19 cellular contexts compared by ENCODE assay signal in genomic region chr2:238811765-238812164, GRCh38. TPM values are rescaled to one million over a fixed set of nuclear protein-coding genes. Genes with fewer than 3 reads are reported as not detected.
DNase-seq lines count a peak whose midpoint lies in the region; ATAC-seq and TF ChIP-seq lines count a peak whose summit lies in the region.
"Had no signal": no experiment of that assay in that cellular context is flagged by ENCODE, and none has a peak within 500 bp of the region (broad histone marks: within the 10 kb centered on the region; RNA-seq: fewer than 3 reads in every experiment).

No MANE protein-coding gene starts in this region.

- TF ChIP-seq CTCF in breast epithelium (IDR thresholded peaks at IDR 0.05) = no peak
- TF ChIP-seq CTCF in mammary epithelial cell (conservative IDR thresholded peaks at IDR 0.05 in 1 of 2, IDR thresholded peaks at IDR 0.05 in 1 of 2; ENCODE audit: extremely low read depth in 1 of 2, insufficient read depth in 1 of 2, low read depth in 1 of 2, low read length in 2 of 2) = no peak
- no peak for TF ChIP-seq CTCF in fibroblast of villous mesenchyme (IDR thresholded peaks at IDR 0.05; ENCODE audit: insufficient read depth, low read depth, low read length)

- H3K27ac ChIP-seq in breast epithelium = peak overlapping the region; percentile 19 to 74
- no peak overlapping the region for H3K27ac ChIP-seq in mammary epithelial cell (ENCODE audit: insufficient read depth, low read depth, low read length)
- H3K27ac ChIP-seq: KMS-11 had no signal

- POLR2A ChIA-PET in HEK293T (lab: Yijun Ruan, JAX) = no interaction called here

- ATAC-seq in HG03095 (IDR thresholded peaks at IDR 0.05; ENCODE audit: unreplicated experiment) = no peak
- ATAC-seq: PC-3, Right ventricle myocardium inferior had no signal

- no TSS peak for BruUV-seq in mammary epithelial cell (replicated peaks; lab: Mats Ljungman, UMichigan)

- intact Hi-C loops in breast epithelium (cut with DNase I; ENCODE audit: low total_unique reads) (no loop called here), mammary epithelial cell (cut with micrococcal nuclease) (no loop called here)

- no peak overlapping the region for H3K4me2 ChIP-seq in mammary epithelial cell (ENCODE audit: insufficient read depth, low read depth, low read length)
- H3K4me2 ChIP-seq: KMS-11, SK-N-SH had no signal

- DNase-seq in breast epithelium (ENCODE audit: low spot score in 2 of 2) (no peak), mammary epithelial cell (no peak), RPMI7951 (ENCODE audit: low read depth) (peak; percentile 76), fibroblast of villous mesenchyme (ENCODE audit: low read depth) (peak; percentile 72), HEK293T (ENCODE audit: extremely low spot score) (no peak), cerebellar cortex (ENCODE audit: low spot score) (no peak)
- no peak for DNase-seq in activated CD8-positive, alpha-beta memory T cell treated with anti-CD3 and anti-CD28 coated beads, Interleukin-2, amount 50 U/mL, for 4 hours
- DNase-seq: 8988T; CD8-positive, alpha-beta memory T cell; H9; NCI-H1092 treated with DMSO at 0.1 percent for 48 hours; NCI-H1694; NCI-H748 treated with DMSO at 0.1 percent for 48 hours; PC-3; SK-N-SH had no signal

- H3K4me1 ChIP-seq in breast epithelium (no peaks in the 10 kb centered on the region), mammary epithelial cell (ENCODE audit: insufficient read depth, low read length) (no peaks in the 10 kb centered on the region)

- H4K20me1 ChIP-seq in mammary epithelial cell (ENCODE audit: insufficient read depth, low read length) = no peaks in the 10 kb centered on the region

- no peak overlapping the region for H2AFZ ChIP-seq in mammary epithelial cell (ENCODE audit: low read depth, low read length)

- H3K4me3 ChIP-seq in breast epithelium = peak overlapping the region in 2 of 3 donors; percentile 8 to 15
- H3K4me3 ChIP-seq in mammary epithelial cell (replicated peaks in 1 of 3; ENCODE audit: insufficient read depth in 1 of 3, low read depth in 2 of 3, low read length in 3 of 3) = no peak overlapping the region
- H3K4me3 ChIP-seq in fibroblast of villous mesenchyme (ENCODE audit: low read depth, low read length) = no peak overlapping the region

- TF ChIP-seq POLR2A in breast epithelium (IDR thresholded peaks at IDR 0.05) = no peak

- H3K9me3 ChIP-seq in breast epithelium (peaks cover 5 to 14% of the 10 kb centered on the region in 2 donors), mammary epithelial cell (replicated peaks; ENCODE audit: insufficient read depth, low read length) (peaks cover 6% of the 10 kb centered on the region)
- H3K9me3 ChIP-seq: SK-N-SH had no signal

- 98% methylated on average over 4 of the region's 5 CpGs for WGBS in mammary epithelial cell (ENCODE audit: low coverage, missing lambda C conversion rate)

- H3K9ac ChIP-seq in mammary epithelial cell (ENCODE audit: insufficient read depth, low read length) = no peak overlapping the region
- H3K9ac ChIP-seq: KMS-11, SK-N-SH had no signal

- in situ Hi-C loops in mammary epithelial cell (cut with MboI; ENCODE audit: low sequenced_read_pairs in 2 of 2) = no loop called here

- CTCF ChIA-PET in mammary epithelial cell (lab: Charles Lee; ENCODE audit: low non-redundant PET) = no interaction called here
- CTCF ChIA-PET in HEK293T (lab: Yijun Ruan, JAX) = no interaction called here

- H3K27me3 ChIP-seq in breast epithelium (no peaks in the 10 kb centered on the region), mammary epithelial cell (ENCODE audit: insufficient read depth, low read length) (no peaks in the 10 kb centered on the region)

- dilution Hi-C loops in mammary epithelial cell (cut with HindIII; ENCODE audit: low sequenced_read_pairs) = loop anchor here (5.0 kb wide), 1 partner anchor 86 kb away; no protein-coding TSS in a partner anchor

- no peaks in the 10 kb centered on the region for H3K79me2 ChIP-seq in mammary epithelial cell (ENCODE audit: insufficient read depth, low read length)

- no peaks in the 10 kb centered on the region for H3K36me3 ChIP-seq in breast epithelium
- no peaks in the 10 kb centered on the region for H3K36me3 ChIP-seq in mammary epithelial cell (ENCODE audit: insufficient read depth, low read length)

TF ChIP-seq in HEK293T, 16 proteins besides CTCF, POLR2A, EP300 and RAD21:
- TF ChIP-seq, protein P1, sequence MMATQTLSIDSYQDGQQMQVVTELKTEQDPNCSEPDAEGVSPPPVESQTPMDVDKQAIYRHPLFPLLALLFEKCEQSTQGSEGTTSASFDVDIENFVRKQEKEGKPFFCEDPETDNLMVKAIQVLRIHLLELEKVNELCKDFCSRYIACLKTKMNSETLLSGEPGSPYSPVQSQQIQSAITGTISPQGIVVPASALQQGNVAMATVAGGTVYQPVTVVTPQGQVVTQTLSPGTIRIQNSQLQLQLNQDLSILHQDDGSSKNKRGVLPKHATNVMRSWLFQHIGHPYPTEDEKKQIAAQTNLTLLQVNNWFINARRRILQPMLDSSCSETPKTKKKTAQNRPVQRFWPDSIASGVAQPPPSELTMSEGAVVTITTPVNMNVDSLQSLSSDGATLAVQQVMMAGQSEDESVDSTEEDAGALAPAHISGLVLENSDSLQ (IDR thresholded peaks at IDR 0.05) = no peak
- no peak for TF ChIP-seq NFRKB (IDR thresholded peaks at IDR 0.05)
- no peak for TF ChIP-seq BHLHE40 (IDR thresholded peaks at IDR 0.05; ENCODE audit: borderline replicate concordance)
- TF ChIP-seq L3MBTL2 (conservative IDR thresholded peaks at IDR 0.05) = no peak
- no peak for TF ChIP-seq FOXM1 (IDR thresholded peaks at IDR 0.05; ENCODE audit: borderline replicate concordance)
- no peak for TF ChIP-seq ELF4 (IDR thresholded peaks at IDR 0.05)
- TF ChIP-seq SUZ12 (IDR thresholded peaks at IDR 0.05) = no peak
- TF ChIP-seq ARNT (IDR thresholded peaks at IDR 0.05) = no peak
- TF ChIP-seq HDGF (IDR thresholded peaks at IDR 0.05; ENCODE audit: borderline replicate concordance) = no peak
- no peak for TF ChIP-seq ZNF384 (IDR thresholded peaks at IDR 0.05)
- TF ChIP-seq SP1 (IDR thresholded peaks at IDR 0.05) = no peak
- TF ChIP-seq LEF1 (IDR thresholded peaks at IDR 0.05; ENCODE audit: borderline replicate concordance) = no peak
- no peak for TF ChIP-seq FOXA1 (IDR thresholded peaks at IDR 0.05)
- no peak for TF ChIP-seq CTBP1 (IDR thresholded peaks at IDR 0.05; ENCODE audit: borderline replicate concordance)
- TF ChIP-seq FOXK2 (IDR thresholded peaks at IDR 0.05) = no peak
- no peak for TF ChIP-seq TARDBP (IDR thresholded peaks at IDR 0.05)

RNA-seq across cellular contexts. Expression of gene TWIST2, which starts 36.1 kb away (rescaled TPM):
- total RNA-seq in breast epithelium (100 to 1,000 TPM in 2 of 3 donors, 10 to 100 TPM in 1; 38.2 to 200 (median 178) TPM), mammary epithelial cell (10 to 100 TPM in 1 of 2 donors, under 1 TPM in 1; 0.83 to 17.6 TPM), fibroblast of villous mesenchyme (47.4 and 58.7 TPM in 2 replicates)
- 23.2 TPM for polyA plus RNA-seq in mammary epithelial cell
- 2.3 TPM for polyA minus RNA-seq in mammary epithelial cell
- total RNA-seq in RPMI7951 (2014; rRNA removed; shearing (Covaris generic)) = 94.9 and 102 TPM in 2 replicates
- total RNA-seq: B cell; CD8-positive, alpha-beta memory T cell had no signal
- polyA plus RNA-seq: CD8-positive, alpha-beta memory T cell had no signal

Comparison
In these comparisons a context has a peak if more than half of its experiments do, and no peak if none do; other contexts are left out.
1. H3K4me3 ChIP-seq: peak in breast epithelium (2 of 3); none in mammary epithelial cell (0 of 3) and fibroblast of villous mesenchyme (single experiment).
2. DNase-seq: peak in RPMI7951 (single experiment) and fibroblast of villous mesenchyme (single experiment); none in breast epithelium (0 of 2), mammary epithelial cell (single experiment), activated CD8-positive, alpha-beta memory T cell treated with anti-CD3 and anti-CD28 coated beads, Interleukin-2, amount 50 U/mL, for 4 hours (single experiment), HEK293T (single experiment) and cerebellar cortex (single experiment).